ENCODE assay signal across 8 cellular contexts in genomic region chr4:40897557-40898203, GRCh38.
DNase-seq lines count a peak whose midpoint lies in the region; ATAC-seq and TF ChIP-seq lines count a peak whose summit lies in the region.

No MANE protein-coding gene starts in this region.

- H3K27me3 Mint-ChIP-seq in naive B cell = peaks cover 0 to 14% (median 0%) of the 10 kb centered on the region in 3 donors
- H3K27me3 Mint-ChIP-seq in stimulated activated memory B cell treated with anti-CD40 and anti-IgM and Interleukin-4, amounts not matched to agents 10 μg/mL and 1 μg/mL and 100 μg/mL, for 72 hours = no peaks in the 10 kb centered on the region

- peak; percentile 73 for DNase-seq in AG08395 (ENCODE audit: low spot score)
- DNase-seq in HL-60 (ENCODE audit: low read depth in 1 of 2, low spot score in 1 of 2) = peak; percentile 37 to 73
- DNase-seq in NT2/D1 (ENCODE audit: low read depth, low spot score) = peak; percentile 50
- peak; percentile 88 for DNase-seq in activated CD8-positive, alpha-beta memory T cell treated with anti-CD3 and anti-CD28 coated beads, Interleukin-2, amount 50 U/mL, for 48 hours
- no peak for DNase-seq in epithelial cell of proximal tubule (ENCODE audit: low read depth)
- peak; percentile 50 for DNase-seq in naive B cell

- peak; percentile 77 for ATAC-seq in GM18870 (IDR thresholded peaks at IDR 0.05; ENCODE audit: unreplicated experiment)
- peak; percentile 55 to 74 for ATAC-seq in naive B cell (ENCODE audit: low read depth in 2 of 2)
- ATAC-seq in stimulated activated memory B cell treated with anti-CD40 and anti-IgM and Interleukin-4, amounts not matched to agents 10 μg/mL and 1 μg/mL and 100 μg/mL, for 72 hours = no peak

- H3K4me3 Mint-ChIP-seq in naive B cell = peak overlapping the region in 7 of 8 donors; percentile 36 to 89 (median 70)
- H3K4me3 Mint-ChIP-seq in stimulated activated memory B cell treated with anti-CD40 and anti-IgM and Interleukin-4, amounts not matched to agents 10 μg/mL and 1 μg/mL and 100 μg/mL, for 72 hours = peak overlapping the region; percentile 78

- H3K4me1 Mint-ChIP-seq in naive B cell = peaks cover 5 to 11% (median 9%) of the 10 kb centered on the region in 3 donors
- peaks cover 7% of the 10 kb centered on the region for H3K4me1 Mint-ChIP-seq in stimulated activated memory B cell treated with anti-CD40 and anti-IgM and Interleukin-4, amounts not matched to agents 10 μg/mL and 1 μg/mL and 100 μg/mL, for 72 hours

- peak overlapping the region; percentile 20; the same call in 1 of the 2 replicates for H3K4me3 ChIP-seq in HL-60 (replicated peaks; ENCODE audit: insufficient read depth, low read length)
- no peak overlapping the region for H3K4me3 ChIP-seq in NT2/D1 (ENCODE audit: insufficient read length, low read depth)
- H3K4me3 ChIP-seq in epithelial cell of proximal tubule (ENCODE audit: low read depth, low read length) = peak overlapping the region; percentile 41

- peak overlapping the region in 3 of 6 donors; percentile 8 to 95 (median 35) for H3K27ac Mint-ChIP-seq in naive B cell
- peak overlapping the region; percentile 59 for H3K27ac Mint-ChIP-seq in stimulated activated memory B cell treated with anti-CD40 and anti-IgM and Interleukin-4, amounts not matched to agents 10 μg/mL and 1 μg/mL and 100 μg/mL, for 72 hours

- H3K9ac ChIP-seq in NT2/D1 (ENCODE audit: insufficient read length, low read depth) = no peak overlapping the region

- H3K27me3 ChIP-seq in HL-60 (ENCODE audit: insufficient read depth, poor library complexity, severe bottlenecking) = no peaks in the 10 kb centered on the region
- H3K27me3 ChIP-seq in NT2/D1 (ENCODE audit: insufficient read depth, insufficient read length) = no peaks in the 10 kb centered on the region

- no peaks in the 10 kb centered on the region for H3K9me3 ChIP-seq in NT2/D1 (ENCODE audit: insufficient read depth, low read length)

- H3K27ac ChIP-seq in HL-60 (replicated peaks) = no peak overlapping the region

- no peaks in the 10 kb centered on the region for H3K36me3 Mint-ChIP-seq in naive B cell
- no peaks in the 10 kb centered on the region for H3K36me3 Mint-ChIP-seq in stimulated activated memory B cell treated with anti-CD40 and anti-IgM and Interleukin-4, amounts not matched to agents 10 μg/mL and 1 μg/mL and 100 μg/mL, for 72 hours

- peak; percentile 70 for TF ChIP-seq CTCF in HL-60 (IDR thresholded peaks at IDR 0.05; ENCODE audit: insufficient read depth, low read length)
- peak; percentile 89 for TF ChIP-seq CTCF in epithelial cell of proximal tubule (conservative IDR thresholded peaks at IDR 0.05; ENCODE audit: low read depth, low read length)

- peaks cover 5% of the 10 kb centered on the region for H3K36me3 ChIP-seq in NT2/D1 (ENCODE audit: insufficient read depth, insufficient read length, low read length)

- no peaks in the 10 kb centered on the region for H3K4me1 ChIP-seq in NT2/D1 (ENCODE audit: insufficient read depth, insufficient read length)

- H3K9me3 Mint-ChIP-seq in naive B cell = no peaks in the 10 kb centered on the region
- H3K9me3 Mint-ChIP-seq in stimulated activated memory B cell treated with anti-CD40 and anti-IgM and Interleukin-4, amounts not matched to agents 10 μg/mL and 1 μg/mL and 100 μg/mL, for 72 hours = no peaks in the 10 kb centered on the region
